27 cellular contexts compared by ENCODE assay signal in genomic region chr6:166697113-166697512, GRCh38.
DNase-seq lines count a peak whose midpoint lies in the region; ATAC-seq and TF ChIP-seq lines count a peak whose summit lies in the region.
"Had no signal": no experiment of that assay in that cellular context is flagged by ENCODE, and none has a peak within 500 bp of the region (broad histone marks: within the 10 kb centered on the region; RNA-seq: fewer than 3 reads in every experiment).

No MANE protein-coding gene starts in this region.

- ATAC-seq in GM19397 (IDR thresholded peaks at IDR 0.05; ENCODE audit: unreplicated experiment) (peak; percentile 63), HG03159 (IDR thresholded peaks at IDR 0.05; ENCODE audit: unreplicated experiment) (peak; percentile 65)
- no peak for ATAC-seq in activated naive CD8-positive, alpha-beta T cell treated with anti-CD3 and anti-CD28 coated beads, Interleukin-2, amount 50 U/mL, for 24 hours
- ATAC-seq: activated CD8-positive, alpha-beta memory T cell treated with anti-CD3 and anti-CD28 coated beads, Interleukin-2, amount 10 ng/mL, durations not matched to agents 7 days and 5 days; GM12878; K562; left lung had no signal

- DNase-seq in occipital lobe (lab: John Stamatoyannopoulos, UW) (no peak), NCI-H2029 treated with DMSO at 0.1 percent for 48 hours (lab: John Stamatoyannopoulos, UW) (no peak)
- DNase-seq in activated naive CD8-positive, alpha-beta T cell treated with anti-CD3 and anti-CD28 coated beads for 36 hours: no peak
- DNase-seq in activated naive CD8-positive, alpha-beta T cell treated with anti-CD3 and anti-CD28 coated beads, Interleukin-2, amount 50 U/mL, for 24 hours: no peak
- DNase-seq: activated CD4-positive, alpha-beta T cell treated with anti-CD3 and anti-CD28 coated beads, Interleukin-2, amount 10 ng/mL, durations not matched to agents 7 days and 5 days; activated CD8-positive, alpha-beta memory T cell treated with anti-CD3 and anti-CD28 coated beads, Interleukin-2, amount 10 ng/mL, durations not matched to agents 7 days and 5 days; BE2C; COR-L47; DMS79 treated with DMSO at 0.1 percent for 48 hours; immature natural killer cell; left lung; MM.1S; NCI-H1694; NCI-H82; posterior cingulate gyrus; sigmoid colon; stimulated activated CD4-positive, alpha-beta T cell treated with anti-CD3 and anti-CD28 coated beads, Interleukin-15, amount 100 ng/mL, for 24 hours; upper lobe of left lung had no signal

- no peak overlapping the region for H3K27ac Mint-ChIP-seq in activated naive CD8-positive, alpha-beta T cell treated with anti-CD3 and anti-CD28 coated beads for 36 hours
- no peak overlapping the region for H3K27ac Mint-ChIP-seq in activated naive CD8-positive, alpha-beta T cell treated with anti-CD3 and anti-CD28 coated beads, Interleukin-2, amount 50 U/mL, for 24 hours
- H3K27ac Mint-ChIP-seq: activated CD4-positive, alpha-beta T cell treated with anti-CD3 and anti-CD28 coated beads, Interleukin-2, amount 10 ng/mL, durations not matched to agents 7 days and 5 days; activated CD8-positive, alpha-beta memory T cell treated with anti-CD3 and anti-CD28 coated beads, Interleukin-2, amount 10 ng/mL, durations not matched to agents 7 days and 5 days; activated naive CD8-positive, alpha-beta T cell; immature natural killer cell had no signal

- H3K36me3 Mint-ChIP-seq in activated naive CD8-positive, alpha-beta T cell treated with anti-CD3 and anti-CD28 coated beads for 36 hours: no peaks in the 10 kb centered on the region
- no peaks in the 10 kb centered on the region for H3K36me3 Mint-ChIP-seq in activated naive CD8-positive, alpha-beta T cell treated with anti-CD3 and anti-CD28 coated beads, Interleukin-2, amount 50 U/mL, for 24 hours (ENCODE audit: low read depth)
- H3K36me3 Mint-ChIP-seq: activated CD8-positive, alpha-beta memory T cell treated with anti-CD3 and anti-CD28 coated beads, Interleukin-2, amount 10 ng/mL, durations not matched to agents 7 days and 5 days; activated naive CD8-positive, alpha-beta T cell; immature natural killer cell had no signal

- H3K4me3 ChIP-seq in BLaER1 (no peak overlapping the region), OCI-LY3 (ENCODE audit: low read length) (no peak overlapping the region)
- H3K4me3 ChIP-seq: GM12878, hepatocyte, K562, left lung, sigmoid colon, SJSA1, upper lobe of left lung had no signal

- no peak overlapping the region for H3K27ac ChIP-seq in BLaER1
- H3K27ac ChIP-seq in OCI-LY3 (ENCODE audit: low read length): no peak overlapping the region
- H3K27ac ChIP-seq: hepatocyte, left lung, sigmoid colon, SJSA1, upper lobe of left lung had no signal

- H3K9me3 ChIP-seq in BLaER1 (no peaks in the 10 kb centered on the region), OCI-LY3 (ENCODE audit: insufficient read depth, low read length) (no peaks in the 10 kb centered on the region)
- H3K9me3 ChIP-seq: BE2C, left lung, upper lobe of left lung had no signal

- H3K36me3 ChIP-seq in BLaER1: no peaks in the 10 kb centered on the region
- H3K36me3 ChIP-seq in OCI-LY3 (replicated peaks; ENCODE audit: low read depth, low read length): no peaks in the 10 kb centered on the region
- H3K36me3 ChIP-seq: BE2C, left lung, sigmoid colon, SJSA1, upper lobe of left lung had no signal

- H3K4me3 Mint-ChIP-seq in activated naive CD8-positive, alpha-beta T cell treated with anti-CD3 and anti-CD28 coated beads for 36 hours: no peak overlapping the region
- H3K4me3 Mint-ChIP-seq in activated naive CD8-positive, alpha-beta T cell treated with anti-CD3 and anti-CD28 coated beads, Interleukin-2, amount 50 U/mL, for 24 hours: no peak overlapping the region
- H3K4me3 Mint-ChIP-seq: activated CD4-positive, alpha-beta T cell treated with anti-CD3 and anti-CD28 coated beads, Interleukin-2, amount 10 ng/mL, durations not matched to agents 7 days and 5 days; activated CD8-positive, alpha-beta memory T cell treated with anti-CD3 and anti-CD28 coated beads, Interleukin-2, amount 10 ng/mL, durations not matched to agents 7 days and 5 days; activated naive CD8-positive, alpha-beta T cell; immature natural killer cell had no signal

- no peaks in the 10 kb centered on the region for H4K20me1 ChIP-seq in BLaER1
- no peaks in the 10 kb centered on the region for H4K20me1 ChIP-seq in OCI-LY3 (ENCODE audit: insufficient read depth, low read length)

- H3K27me3 Mint-ChIP-seq in activated naive CD8-positive, alpha-beta T cell treated with anti-CD3 and anti-CD28 coated beads for 36 hours: no peaks in the 10 kb centered on the region
- no peaks in the 10 kb centered on the region for H3K27me3 Mint-ChIP-seq in activated naive CD8-positive, alpha-beta T cell treated with anti-CD3 and anti-CD28 coated beads, Interleukin-2, amount 50 U/mL, for 24 hours
- H3K27me3 Mint-ChIP-seq: activated naive CD8-positive, alpha-beta T cell had no signal

- H2AFZ ChIP-seq in OCI-LY3 (ENCODE audit: low read depth, low read length): no peak overlapping the region
- H2AFZ ChIP-seq: hepatocyte had no signal

- no peaks in the 10 kb centered on the region for H3K9me3 Mint-ChIP-seq in activated naive CD8-positive, alpha-beta T cell treated with anti-CD3 and anti-CD28 coated beads for 36 hours
- no peaks in the 10 kb centered on the region for H3K9me3 Mint-ChIP-seq in activated naive CD8-positive, alpha-beta T cell treated with anti-CD3 and anti-CD28 coated beads, Interleukin-2, amount 50 U/mL, for 24 hours
- H3K9me3 Mint-ChIP-seq: activated CD4-positive, alpha-beta T cell treated with anti-CD3 and anti-CD28 coated beads, Interleukin-2, amount 10 ng/mL, durations not matched to agents 7 days and 5 days; immature natural killer cell had no signal

- H3K79me2 ChIP-seq in OCI-LY3 (ENCODE audit: low read length): no peaks in the 10 kb centered on the region
- H3K79me2 ChIP-seq: hepatocyte had no signal

- H3K27me3 ChIP-seq in BLaER1: no peaks in the 10 kb centered on the region
- H3K27me3 ChIP-seq in OCI-LY3 (ENCODE audit: low read depth, low read length): peaks cover 19% of the 10 kb centered on the region; the same call in 1 of the 2 replicates
- H3K27me3 ChIP-seq: BE2C, hepatocyte, left lung, sigmoid colon, upper lobe of left lung had no signal

- H3K4me2 ChIP-seq in BLaER1: peak overlapping the region; percentile 83
- H3K4me2 ChIP-seq in OCI-LY3 (ENCODE audit: low read length): 0 out of 2 replicates have a peak overlapping the region, but pooled peaks have one; percentile 7
- H3K4me2 ChIP-seq: hepatocyte had no signal

- no peak overlapping the region for H3K9ac ChIP-seq in BLaER1
- H3K9ac ChIP-seq in OCI-LY3 (ENCODE audit: low read length): no peak overlapping the region

- H3K4me1 ChIP-seq in BLaER1 (peaks cover 51% of the 10 kb centered on the region), OCI-LY3 (ENCODE audit: low read length) (peaks cover 9% of the 10 kb centered on the region; the same call in 1 of the 2 replicates)
- H3K4me1 ChIP-seq: SJSA1 had no signal

- peaks cover 5% of the 10 kb centered on the region for H3K4me1 Mint-ChIP-seq in activated naive CD8-positive, alpha-beta T cell treated with anti-CD3 and anti-CD28 coated beads for 36 hours
- peaks cover 1% of the 10 kb centered on the region for H3K4me1 Mint-ChIP-seq in activated naive CD8-positive, alpha-beta T cell treated with anti-CD3 and anti-CD28 coated beads, Interleukin-2, amount 50 U/mL, for 24 hours
- H3K4me1 Mint-ChIP-seq: activated CD4-positive, alpha-beta T cell treated with anti-CD3 and anti-CD28 coated beads, Interleukin-2, amount 10 ng/mL, durations not matched to agents 7 days and 5 days; activated CD8-positive, alpha-beta memory T cell treated with anti-CD3 and anti-CD28 coated beads, Interleukin-2, amount 10 ng/mL, durations not matched to agents 7 days and 5 days; immature natural killer cell had no signal

- no peak for TF ChIP-seq CTCF in OCI-LY3 (IDR thresholded peaks at IDR 0.05; ENCODE audit: low read depth, low read length)
